Comparison of ENCODE assay signal across 8 cellular contexts in the genomic region with DNA sequence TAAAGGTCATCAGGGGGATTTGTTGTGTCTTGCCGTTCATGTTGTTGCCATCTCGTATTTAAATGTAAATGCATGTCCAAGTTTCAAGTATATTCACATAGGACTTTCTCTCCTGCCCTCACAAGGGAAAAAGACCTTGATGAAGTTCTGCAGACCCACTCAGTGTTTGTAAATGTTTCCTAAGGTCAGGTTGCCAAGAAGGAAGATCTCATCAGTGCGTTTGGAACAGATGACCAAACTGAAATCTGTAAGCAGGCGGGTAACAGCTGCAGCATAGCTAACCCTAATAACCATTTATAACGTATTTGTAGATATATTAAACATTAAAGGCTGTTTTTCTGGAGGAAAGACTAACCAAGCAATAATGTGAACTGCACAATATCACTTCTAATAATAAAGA. TPM values are rescaled to one million over a fixed set of nuclear protein-coding genes. Genes with fewer than 3 reads are reported as not detected.
DNase-seq lines count a peak whose midpoint lies in the region; ATAC-seq, FAIRE-seq and TF ChIP-seq lines count a peak whose summit lies in the region.
"Not testable (repeated sequence)": the region's sequence is repeated elsewhere in the genome, so short reads cannot be mapped to it uniquely, and the experiment has no call there.

No MANE protein-coding gene starts in this region.

- WGBS in A549 (ENCODE audit: missing lambda C conversion rate) = 34% methylated on average over 5 of the region's 5 CpGs
- WGBS in heart left ventricle, 4 donors = 19 to 25% (median 21%) methylated on average over 4 to 5 of the region's 5 CpGs
- WGBS in small intestine, 3 donors = 22 to 30% (median 25%) methylated on average over 3 to 5 of the region's 5 CpGs

- H3K9ac ChIP-seq in colonic mucosa (ENCODE audit: low read depth in 2 of 2, low read length in 2 of 2) = not testable (repeated sequence)

- intact Hi-C loops in OCI-LY7 (cut with micrococcal nuclease; ENCODE audit: unreplicated experiment); colonic mucosa (cut with DNase I): not testable (repeated sequence)
- intact Hi-C loops in activated T-helper 1 cell treated with anti-CD3 and anti-CD28 coated beads, Interleukin-12 subunit alpha, Interleukin-12 subunit beta, Interleukin-2, Interleukin-4 antibody, amounts not matched to agents 30 ng/mL and 10 ng/mL and 1 ng/mL, durations not matched to agents 14 hours and 24 hours and 36 hours (cut with micrococcal nuclease) = loop anchor here (2.0 kb wide), 1 partner anchor 84 kb away; no protein-coding TSS in a partner anchor
- intact Hi-C loops in heart left ventricle (cut with DNase I) = loop anchor here in 3 of 10 donors (5.0 to 10.0 kb wide), 3 partner anchors 74 to 97 kb away; partner anchors contain the start of gene POM121 (in 1 of the 3)

- TF ChIP-seq RAD21 in A549 (conservative IDR thresholded peaks at IDR 0.05 in 1 of 2, IDR thresholded peaks at IDR 0.05 in 1 of 2) = not testable (repeated sequence)

- not testable (repeated sequence) for H3K9me2 ChIP-seq in OCI-LY7 (ENCODE audit: insufficient read depth, low read length)

- H3K79me2 ChIP-seq in OCI-LY7 (ENCODE audit: insufficient read depth, low read depth, low read length) = peaks cover 48% of the 10 kb centered on the region

- not testable (repeated sequence) for ATAC-seq in A549, heart left ventricle

- H3K9me3 Mint-ChIP-seq in activated T-helper 1 cell treated with anti-CD3 and anti-CD28 coated beads, Interleukin-12 subunit alpha, Interleukin-12 subunit beta, Interleukin-2, Interleukin-4 antibody, amounts not matched to agents 30 ng/mL and 10 ng/mL and 1 ng/mL, durations not matched to agents 14 hours and 24 hours and 36 hours = not testable (repeated sequence)

- CTCF ChIA-PET in A549 (lab: Yijun Ruan, JAX) = interaction anchor here (0.8 to 1.5 kb wide), 2 partner anchors 8 to 621 kb away, joined by 3 read pairs; no protein-coding TSS in a partner anchor
- CTCF ChIA-PET in OCI-LY7 (lab: Charles Lee; ENCODE audit: unreplicated experiment) = not testable (repeated sequence)

- not testable (repeated sequence) for DNase-seq in A549 (ENCODE audit: low read depth in 1 of 2, low spot score in 1 of 2); OCI-LY7 (ENCODE audit: low spot score); activated T-helper 1 cell treated with anti-CD3 and anti-CD28 coated beads, Interleukin-12 subunit alpha, Interleukin-12 subunit beta, Interleukin-2, Interleukin-4 antibody, amounts not matched to agents 30 ng/mL and 10 ng/mL and 1 ng/mL, durations not matched to agents 14 hours and 24 hours and 36 hours (ENCODE audit: low spot score); colonic mucosa; heart left ventricle; small intestine
- peak; percentile 65 for DNase-seq in myocyte (ENCODE audit: low read depth)

- H3K4me1 Mint-ChIP-seq in activated T-helper 1 cell treated with anti-CD3 and anti-CD28 coated beads, Interleukin-12 subunit alpha, Interleukin-12 subunit beta, Interleukin-2, Interleukin-4 antibody, amounts not matched to agents 30 ng/mL and 10 ng/mL and 1 ng/mL, durations not matched to agents 14 hours and 24 hours and 36 hours (ENCODE audit: low read depth) = peaks cover 26% of the 10 kb centered on the region

- H3K36me3 Mint-ChIP-seq in activated T-helper 1 cell treated with anti-CD3 and anti-CD28 coated beads, Interleukin-12 subunit alpha, Interleukin-12 subunit beta, Interleukin-2, Interleukin-4 antibody, amounts not matched to agents 30 ng/mL and 10 ng/mL and 1 ng/mL, durations not matched to agents 14 hours and 24 hours and 36 hours (ENCODE audit: low read depth) = peaks cover 22% of the 10 kb centered on the region

- H4K20me1 ChIP-seq in OCI-LY7 (ENCODE audit: insufficient read depth, low read length) = not testable (repeated sequence)

- H3K4me3 ChIP-seq in A549 (peak overlapping the region; percentile 77), GM12875 (ENCODE audit: low read depth, low read length) (peak overlapping the region; percentile 39), OCI-LY7 (ENCODE audit: low read depth, low read length, poor library complexity, severe bottlenecking) (peak overlapping the region; percentile 74), colonic mucosa (peak overlapping the region; percentile 79), heart left ventricle (peak overlapping the region; percentile 58 to 88 (median 78)), small intestine (ENCODE audit: low read depth in 1 of 2, low read length in 2 of 2) (peak overlapping the region in 1 of 2 donors; percentile 19)

- peak overlapping the region; percentile 99 for H3K4me3 Mint-ChIP-seq in activated T-helper 1 cell treated with anti-CD3 and anti-CD28 coated beads, Interleukin-12 subunit alpha, Interleukin-12 subunit beta, Interleukin-2, Interleukin-4 antibody, amounts not matched to agents 30 ng/mL and 10 ng/mL and 1 ng/mL, durations not matched to agents 14 hours and 24 hours and 36 hours

- FAIRE-seq in A549 (lab: Jason Lieb, UNC); small intestine (lab: Jason Lieb, UNC): not testable (repeated sequence)

- not testable (repeated sequence) for H3K9me3 ChIP-seq in A549; OCI-LY7 (ENCODE audit: low read length); colonic mucosa; heart left ventricle; small intestine (ENCODE audit: control insufficient read depth, low read depth)

- not testable (repeated sequence) for TF ChIP-seq POLR2A in A549 (IDR thresholded peaks at IDR 0.05; ENCODE audit: low read length); heart left ventricle (IDR thresholded peaks at IDR 0.05)

- H3K27ac Mint-ChIP-seq in activated T-helper 1 cell treated with anti-CD3 and anti-CD28 coated beads, Interleukin-12 subunit alpha, Interleukin-12 subunit beta, Interleukin-2, Interleukin-4 antibody, amounts not matched to agents 30 ng/mL and 10 ng/mL and 1 ng/mL, durations not matched to agents 14 hours and 24 hours and 36 hours = peak overlapping the region; percentile 100

- H3K27me3 ChIP-seq in colonic mucosa; heart left ventricle; small intestine (ENCODE audit: control insufficient read depth in 2 of 2, insufficient read depth in 2 of 2, low read length in 2 of 2): not testable (repeated sequence)

- TSS peak; percentile 64 for BruUV-seq in OCI-LY7 (replicated peaks; lab: Mats Ljungman, UMichigan)

- H3K4me2 ChIP-seq in A549 (peak overlapping the region; percentile 78), OCI-LY7 (ENCODE audit: low read length) (peak overlapping the region; percentile 46)

- not testable (repeated sequence) for TF ChIP-seq EP300 in A549 (IDR thresholded peaks at IDR 0.05)

- not testable (repeated sequence) for H3K4me1 ChIP-seq in A549; colonic mucosa; small intestine (ENCODE audit: control insufficient read depth in 2 of 2, insufficient read depth in 1 of 2, low read depth in 1 of 2, low read length in 1 of 2)
- H3K4me1 ChIP-seq in OCI-LY7 (ENCODE audit: insufficient read depth, low read length, poor library complexity, severe bottlenecking) = peaks cover 11% of the 10 kb centered on the region
- H3K4me1 ChIP-seq in heart left ventricle = peaks cover 0 to 28% (median 23%) of the 10 kb centered on the region in 12 donors

- POLR2A ChIA-PET in A549 (lab: Yijun Ruan, JAX); OCI-LY7 (lab: Charles Lee): not testable (repeated sequence)

- not testable (repeated sequence) for H3K27me3 Mint-ChIP-seq in activated T-helper 1 cell treated with anti-CD3 and anti-CD28 coated beads, Interleukin-12 subunit alpha, Interleukin-12 subunit beta, Interleukin-2, Interleukin-4 antibody, amounts not matched to agents 30 ng/mL and 10 ng/mL and 1 ng/mL, durations not matched to agents 14 hours and 24 hours and 36 hours (ENCODE audit: insufficient read depth)

- peaks cover 41% of the 10 kb centered on the region for H3K36me3 ChIP-seq in OCI-LY7 (ENCODE audit: insufficient read depth, low read length)
- H3K36me3 ChIP-seq in colonic mucosa; small intestine (ENCODE audit: control insufficient read depth in 2 of 2, insufficient read depth in 2 of 2, low read length in 2 of 2): not testable (repeated sequence)
- peaks cover 0 to 47% (median 44%) of the 10 kb centered on the region in 9 donors for H3K36me3 ChIP-seq in heart left ventricle

- H2AFZ ChIP-seq in OCI-LY7 (ENCODE audit: low read length) = not testable (repeated sequence)

- H3K27ac ChIP-seq in A549 = peak overlapping the region; percentile 89 to 94; a peak in 4 of 6 replicates
- not testable (repeated sequence) for H3K27ac ChIP-seq in OCI-LY7 (ENCODE audit: low read depth, low read length, poor library complexity, severe bottlenecking)
- H3K27ac ChIP-seq in colonic mucosa = peak overlapping the region; percentile 89
- peak overlapping the region; percentile 93 to 99 (median 96) for H3K27ac ChIP-seq in heart left ventricle
- H3K27ac ChIP-seq in small intestine (ENCODE audit: low read depth in 1 of 2, low read length in 1 of 2) = peak overlapping the region; percentile 20 to 99

- not testable (repeated sequence) for TF ChIP-seq CTCF in A549 (IDR thresholded peaks at IDR 0.05); GM12875 (IDR thresholded peaks at IDR 0.05; ENCODE audit: borderline replicate concordance, insufficient read depth, low read depth, low read length); OCI-LY7 (conservative IDR thresholded peaks at IDR 0.05; ENCODE audit: low read length); colonic mucosa (IDR thresholded peaks at IDR 0.05); heart left ventricle (IDR thresholded peaks at IDR 0.05)

RNA-seq across cellular contexts. Expression of gene TYW1B, which starts 2.6 kb away (rescaled TPM):
- 4.5 and 4.6 TPM in 2 replicates for polyA plus RNA-seq in A549 (2011; rRNA removed)
- 1.7 and 2.0 TPM in 2 replicates for polyA plus RNA-seq in A549 (2012; cell fraction: cytosol; rRNA removed)
- polyA plus RNA-seq in A549 (2012; cell fraction: nucleus; rRNA removed) = 2.0 and 2.3 TPM in 2 replicates
- 2.5 to 2.8 TPM (median 2.7 TPM) in 3 replicates for polyA plus RNA-seq in A549 (2017; fragmentation: RNase III; extraction: RNeasy Plus Mini Kit Qiagen cat#74134 plus additional on column Dnase treatment)
- polyA minus RNA-seq in A549 (2011; rRNA and poly(A)+ RNA removed) = 5.2 and 5.4 TPM in 2 replicates
- total RNA-seq in OCI-LY7 (2014; rRNA removed; shearing (Covaris generic)) = 5.1 and 8.0 TPM in 2 replicates
- 6.2 and 7.2 TPM in 2 replicates for total RNA-seq in OCI-LY7 (2022)
- total RNA-seq in activated T-helper 1 cell treated with anti-CD3 and anti-CD28 coated beads, Interleukin-12 subunit alpha, Interleukin-12 subunit beta, Interleukin-2, Interleukin-4 antibody, amounts not matched to agents 30 ng/mL and 10 ng/mL and 1 ng/mL, durations not matched to agents 14 hours and 24 hours and 36 hours = 3.3 TPM in 2 replicates
- 1 to 10 TPM; 1.9 to 8.9 TPM for total RNA-seq in colonic mucosa
- total RNA-seq in heart left ventricle = 1 to 10 TPM in 8 of 9 donors, under 1 TPM in 1; 0.44 to 5.7 (median 1.9) TPM
- 1 to 10 TPM; 1.0 to 1.6 TPM for polyA plus RNA-seq in heart left ventricle
- total RNA-seq in myocyte = 3.2 and 4.4 TPM in 2 replicates
- 1.7 TPM for polyA plus RNA-seq in myocyte (2012)
- 1 to 10 TPM; 1.1 to 2.5 (median 1.6) TPM for polyA plus RNA-seq in small intestine
